Comparison of ENCODE assay signal across 1 cellular context in the genomic region with DNA sequence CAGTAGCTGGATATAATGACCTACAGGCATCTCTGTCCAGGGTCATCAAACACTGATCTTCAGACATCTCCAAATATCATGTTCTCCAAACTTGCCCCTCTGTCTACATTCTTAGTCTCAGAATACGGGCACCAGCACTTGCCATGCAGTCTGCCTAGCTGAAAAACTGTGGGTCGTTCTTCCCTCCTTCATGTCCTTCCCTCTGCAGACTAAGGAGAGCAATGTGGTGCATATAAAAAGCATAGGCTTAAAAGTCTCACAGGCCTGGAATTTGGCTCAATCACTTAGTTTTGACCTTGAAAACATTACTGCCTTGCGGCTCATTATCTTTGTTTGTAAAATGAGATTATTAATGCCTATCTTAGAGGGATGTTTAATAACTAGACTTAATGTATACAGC.
TF ChIP-seq lines count a peak whose summit lies in the region.

No MANE protein-coding gene starts in this region.

TF ChIP-seq in IMR-90, 13 proteins besides CTCF, POLR2A, EP300 and RAD21 (continued from another document):
- no peak for TF ChIP-seq FOS (IDR thresholded peaks at IDR 0.05; ENCODE audit: low read depth, low read length)
